In the genomic region with DNA sequence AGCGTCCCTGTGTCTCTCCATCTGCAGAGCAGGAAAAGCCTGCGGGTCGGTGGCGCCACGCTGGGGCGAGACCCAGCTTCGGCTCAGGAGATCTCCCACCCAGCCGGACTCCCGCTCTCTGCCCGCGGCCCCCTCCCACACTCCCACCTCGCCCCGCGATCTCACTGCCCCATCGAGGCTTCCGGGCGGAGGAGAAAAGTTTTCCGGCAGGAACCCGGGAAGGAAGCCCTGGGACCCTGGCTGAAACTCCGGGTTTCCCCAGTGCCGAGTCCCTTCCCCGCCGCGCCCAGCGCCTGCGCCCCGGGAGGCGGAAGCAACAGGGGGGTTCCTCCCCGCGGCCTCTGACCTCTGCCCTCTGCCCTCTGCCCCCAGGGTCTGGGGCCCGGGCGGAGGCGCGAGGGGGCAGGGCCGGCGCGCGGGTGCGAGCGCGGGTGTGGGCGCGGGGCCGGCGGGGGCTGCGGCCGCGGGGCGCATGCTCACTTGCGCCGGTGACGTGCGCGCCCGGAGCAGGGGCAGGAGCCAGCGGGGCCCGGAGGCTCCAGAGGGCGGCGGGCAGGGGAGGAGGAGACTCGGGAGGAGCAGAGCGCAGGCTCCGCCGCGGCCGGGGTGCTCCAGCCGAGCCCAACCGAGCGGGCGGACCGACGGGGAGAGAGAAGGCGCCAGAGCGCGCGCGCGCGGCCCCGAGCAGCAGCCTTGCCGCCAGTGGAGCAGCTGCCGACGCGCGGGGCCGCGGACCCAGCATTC, we compare ENCODE assay signal across 1 cellular context.
TF ChIP-seq lines count a peak whose summit lies in the region.

A gene (plus strand): TSS at position 541 of the 744 bp plus-strand sequence. CDS start 379 bp downstream, outside the sequence.

TF ChIP-seq in HepG2, 621 proteins besides CTCF, POLR2A, EP300 and RAD21 (continued from another document and continues in another):
- TF ChIP-seq, protein P1, sequence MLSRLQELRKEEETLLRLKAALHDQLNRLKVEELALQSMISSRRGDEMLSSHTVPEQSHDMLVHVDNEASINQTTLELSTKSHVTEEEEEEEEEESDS (CRISPR knock-in tag; IDR thresholded peaks at IDR 0.05; ENCODE audit: borderline replicate concordance) = no peak
- no peak for TF ChIP-seq ZNF713 (CRISPR knock-in tag; IDR thresholded peaks at IDR 0.05)
- TF ChIP-seq, protein P2, sequence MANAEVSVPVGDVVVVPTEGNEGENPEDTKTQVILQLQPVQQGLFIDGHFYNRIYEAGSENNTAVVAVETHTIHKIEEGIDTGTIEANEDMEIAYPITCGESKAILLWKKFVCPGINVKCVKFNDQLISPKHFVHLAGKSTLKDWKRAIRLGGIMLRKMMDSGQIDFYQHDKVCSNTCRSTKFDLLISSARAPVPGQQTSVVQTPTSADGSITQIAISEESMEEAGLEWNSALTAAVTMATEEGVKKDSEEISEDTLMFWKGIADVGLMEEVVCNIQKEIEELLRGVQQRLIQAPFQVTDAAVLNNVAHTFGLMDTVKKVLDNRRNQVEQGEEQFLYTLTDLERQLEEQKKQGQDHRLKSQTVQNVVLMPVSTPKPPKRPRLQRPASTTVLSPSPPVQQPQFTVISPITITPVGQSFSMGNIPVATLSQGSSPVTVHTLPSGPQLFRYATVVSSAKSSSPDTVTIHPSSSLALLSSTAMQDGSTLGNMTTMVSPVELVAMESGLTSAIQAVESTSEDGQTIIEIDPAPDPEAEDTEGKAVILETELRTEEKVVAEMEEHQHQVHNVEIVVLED (CRISPR knock-in tag; IDR thresholded peaks at IDR 0.05; ENCODE audit: borderline replicate concordance) = peak; percentile 63; the same call in 1 of the 2 replicates
- TF ChIP-seq, protein P3, sequence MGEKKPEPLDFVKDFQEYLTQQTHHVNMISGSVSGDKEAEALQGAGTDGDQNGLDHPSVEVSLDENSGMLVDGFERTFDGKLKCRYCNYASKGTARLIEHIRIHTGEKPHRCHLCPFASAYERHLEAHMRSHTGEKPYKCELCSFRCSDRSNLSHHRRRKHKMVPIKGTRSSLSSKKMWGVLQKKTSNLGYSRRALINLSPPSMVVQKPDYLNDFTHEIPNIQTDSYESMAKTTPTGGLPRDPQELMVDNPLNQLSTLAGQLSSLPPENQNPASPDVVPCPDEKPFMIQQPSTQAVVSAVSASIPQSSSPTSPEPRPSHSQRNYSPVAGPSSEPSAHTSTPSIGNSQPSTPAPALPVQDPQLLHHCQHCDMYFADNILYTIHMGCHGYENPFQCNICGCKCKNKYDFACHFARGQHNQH (CRISPR knock-in tag; IDR thresholded peaks at IDR 0.05) = peak; percentile 3; the same call in 1 of the 2 replicates
- TF ChIP-seq, protein P4, sequence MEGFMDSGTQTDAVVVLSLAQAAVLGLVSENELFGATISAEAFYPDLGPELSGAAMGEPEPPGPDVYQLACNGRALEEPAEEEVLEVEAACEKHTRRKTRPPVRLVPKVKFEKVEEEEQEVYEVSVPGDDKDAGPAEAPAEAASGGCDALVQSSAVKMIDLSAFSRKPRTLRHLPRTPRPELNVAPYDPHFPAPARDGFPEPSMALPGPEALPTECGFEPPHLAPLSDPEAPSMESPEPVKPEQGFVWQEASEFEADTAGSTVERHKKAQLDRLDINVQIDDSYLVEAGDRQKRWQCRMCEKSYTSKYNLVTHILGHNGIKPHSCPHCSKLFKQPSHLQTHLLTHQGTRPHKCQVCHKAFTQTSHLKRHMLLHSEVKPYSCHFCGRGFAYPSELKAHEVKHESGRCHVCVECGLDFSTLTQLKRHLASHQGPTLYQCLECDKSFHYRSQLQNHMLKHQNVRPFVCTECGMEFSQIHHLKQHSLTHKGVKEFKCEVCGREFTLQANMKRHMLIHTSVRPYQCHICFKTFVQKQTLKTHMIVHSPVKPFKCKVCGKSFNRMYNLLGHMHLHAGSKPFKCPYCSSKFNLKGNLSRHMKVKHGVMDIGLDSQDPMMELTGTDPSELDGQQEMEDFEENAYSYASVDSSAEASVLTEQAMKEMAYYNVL (CRISPR knock-in tag; IDR thresholded peaks at IDR 0.05; ENCODE audit: borderline replicate concordance) = peak; percentile 31; the same call in 1 of the 2 replicates
- peak; percentile 67; the same call in 1 of the 2 replicates for TF ChIP-seq GATAD2A (CRISPR knock-in tag; IDR thresholded peaks at IDR 0.05)
- TF ChIP-seq ETV6 (CRISPR knock-in tag; conservative IDR thresholded peaks at IDR 0.05) = no peak
- no peak for TF ChIP-seq SRSF4 (IDR thresholded peaks at IDR 0.05; ENCODE audit: low read depth, low read length, poor library complexity, severe bottlenecking)
- TF ChIP-seq, protein P5, sequence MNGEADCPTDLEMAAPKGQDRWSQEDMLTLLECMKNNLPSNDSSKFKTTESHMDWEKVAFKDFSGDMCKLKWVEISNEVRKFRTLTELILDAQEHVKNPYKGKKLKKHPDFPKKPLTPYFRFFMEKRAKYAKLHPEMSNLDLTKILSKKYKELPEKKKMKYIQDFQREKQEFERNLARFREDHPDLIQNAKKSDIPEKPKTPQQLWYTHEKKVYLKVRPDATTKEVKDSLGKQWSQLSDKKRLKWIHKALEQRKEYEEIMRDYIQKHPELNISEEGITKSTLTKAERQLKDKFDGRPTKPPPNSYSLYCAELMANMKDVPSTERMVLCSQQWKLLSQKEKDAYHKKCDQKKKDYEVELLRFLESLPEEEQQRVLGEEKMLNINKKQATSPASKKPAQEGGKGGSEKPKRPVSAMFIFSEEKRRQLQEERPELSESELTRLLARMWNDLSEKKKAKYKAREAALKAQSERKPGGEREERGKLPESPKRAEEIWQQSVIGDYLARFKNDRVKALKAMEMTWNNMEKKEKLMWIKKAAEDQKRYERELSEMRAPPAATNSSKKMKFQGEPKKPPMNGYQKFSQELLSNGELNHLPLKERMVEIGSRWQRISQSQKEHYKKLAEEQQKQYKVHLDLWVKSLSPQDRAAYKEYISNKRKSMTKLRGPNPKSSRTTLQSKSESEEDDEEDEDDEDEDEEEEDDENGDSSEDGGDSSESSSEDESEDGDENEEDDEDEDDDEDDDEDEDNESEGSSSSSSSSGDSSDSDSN (CRISPR knock-in tag; IDR thresholded peaks at IDR 0.05) = peak; percentile 92
- TF ChIP-seq, protein P6, sequence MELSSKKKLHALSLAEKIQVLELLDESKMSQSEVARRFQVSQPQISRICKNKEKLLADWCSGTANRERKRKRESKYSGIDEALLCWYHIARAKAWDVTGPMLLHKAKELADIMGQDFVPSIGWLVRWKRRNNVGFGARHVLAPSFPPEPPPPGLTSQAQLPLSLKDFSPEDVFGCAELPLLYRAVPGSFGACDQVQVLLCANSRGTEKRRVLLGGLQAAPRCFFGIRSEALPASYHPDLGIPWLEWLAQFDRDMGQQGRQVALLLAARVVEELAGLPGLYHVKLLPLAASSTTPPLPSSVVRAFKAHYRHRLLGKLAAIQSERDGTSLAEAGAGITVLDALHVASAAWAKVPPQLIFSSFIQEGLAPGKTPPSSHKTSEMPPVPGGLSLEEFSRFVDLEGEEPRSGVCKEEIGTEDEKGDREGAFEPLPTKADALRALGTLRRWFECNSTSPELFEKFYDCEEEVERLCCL (CRISPR knock-in tag; IDR thresholded peaks at IDR 0.05; ENCODE audit: borderline replicate concordance) = no peak
- no peak for TF ChIP-seq PHB2 (IDR thresholded peaks at IDR 0.05; ENCODE audit: partially characterized antibody)
- no peak for TF ChIP-seq SOX6 (IDR thresholded peaks at IDR 0.05)
- no peak; the same call in 1 of the 2 replicates for TF ChIP-seq SOX6 (CRISPR knock-in tag; IDR thresholded peaks at IDR 0.05)
- 0 out of 2 replicates have a peak, but pooled peaks have one; percentile 52 for TF ChIP-seq BRD4 (CRISPR knock-in tag; IDR thresholded peaks at IDR 0.05)
- 0 out of 2 replicates have a peak, but pooled peaks have one; percentile 35 for TF ChIP-seq FOXK1 (CRISPR knock-in tag; IDR thresholded peaks at IDR 0.05; ENCODE audit: borderline replicate concordance, low read depth)
- no peak for TF ChIP-seq MXD4 (CRISPR knock-in tag; IDR thresholded peaks at IDR 0.05)
- peak; percentile 53; the same call in 1 of the 2 replicates for TF ChIP-seq SAP130 (CRISPR knock-in tag; IDR thresholded peaks at IDR 0.05; ENCODE audit: low read depth)
- 0 out of 2 replicates have a peak, but pooled peaks have one; percentile 21 for TF ChIP-seq ZNF354B (CRISPR knock-in tag; IDR thresholded peaks at IDR 0.05)
- peak; percentile 44; the same call in 1 of the 2 replicates for TF ChIP-seq NCOR1 (IDR thresholded peaks at IDR 0.05; ENCODE audit: borderline replicate concordance, low read length)
- no peak for TF ChIP-seq ELF4 (CRISPR knock-in tag; IDR thresholded peaks at IDR 0.05; ENCODE audit: borderline replicate concordance)
- TF ChIP-seq, protein P7, sequence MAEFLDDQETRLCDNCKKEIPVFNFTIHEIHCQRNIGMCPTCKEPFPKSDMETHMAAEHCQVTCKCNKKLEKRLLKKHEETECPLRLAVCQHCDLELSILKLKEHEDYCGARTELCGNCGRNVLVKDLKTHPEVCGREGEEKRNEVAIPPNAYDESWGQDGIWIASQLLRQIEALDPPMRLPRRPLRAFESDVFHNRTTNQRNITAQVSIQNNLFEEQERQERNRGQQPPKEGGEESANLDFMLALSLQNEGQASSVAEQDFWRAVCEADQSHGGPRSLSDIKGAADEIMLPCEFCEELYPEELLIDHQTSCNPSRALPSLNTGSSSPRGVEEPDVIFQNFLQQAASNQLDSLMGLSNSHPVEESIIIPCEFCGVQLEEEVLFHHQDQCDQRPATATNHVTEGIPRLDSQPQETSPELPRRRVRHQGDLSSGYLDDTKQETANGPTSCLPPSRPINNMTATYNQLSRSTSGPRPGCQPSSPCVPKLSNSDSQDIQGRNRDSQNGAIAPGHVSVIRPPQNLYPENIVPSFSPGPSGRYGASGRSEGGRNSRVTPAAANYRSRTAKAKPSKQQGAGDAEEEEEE (CRISPR knock-in tag; IDR thresholded peaks at IDR 0.05; ENCODE audit: borderline replicate concordance) = no peak
- TF ChIP-seq CREM (IDR thresholded peaks at IDR 0.05) = no peak
- no peak for TF ChIP-seq CREM (CRISPR knock-in tag; IDR thresholded peaks at IDR 0.05)
- TF ChIP-seq CHD2 (IDR thresholded peaks at IDR 0.05; ENCODE audit: low read depth, low read length) = peak; percentile 54; the same call in 1 of the 2 replicates
- TF ChIP-seq GZF1 (CRISPR knock-in tag; IDR thresholded peaks at IDR 0.05) = 0 out of 2 replicates have a peak, but pooled peaks have one; percentile 61
- TF ChIP-seq ZNF367 (CRISPR knock-in tag; IDR thresholded peaks at IDR 0.05; ENCODE audit: borderline replicate concordance) = no peak
- TF ChIP-seq HNRNPUL1 (IDR thresholded peaks at IDR 0.05; ENCODE audit: low read depth, low read length) = no peak
- peak; percentile 93; the same call in 1 of the 2 replicates for TF ChIP-seq ZNF441 (CRISPR knock-in tag; IDR thresholded peaks at IDR 0.05; ENCODE audit: borderline replicate concordance)
- peak; percentile 73; the same call in 1 of the 2 replicates for TF ChIP-seq ZNF678 (CRISPR knock-in tag; IDR thresholded peaks at IDR 0.05)
- TF ChIP-seq, protein P8, sequence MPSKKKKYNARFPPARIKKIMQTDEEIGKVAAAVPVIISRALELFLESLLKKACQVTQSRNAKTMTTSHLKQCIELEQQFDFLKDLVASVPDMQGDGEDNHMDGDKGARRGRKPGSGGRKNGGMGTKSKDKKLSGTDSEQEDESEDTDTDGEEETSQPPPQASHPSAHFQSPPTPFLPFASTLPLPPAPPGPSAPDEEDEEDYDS (CRISPR knock-in tag; IDR thresholded peaks at IDR 0.05) = no peak
- TF ChIP-seq, protein P9, sequence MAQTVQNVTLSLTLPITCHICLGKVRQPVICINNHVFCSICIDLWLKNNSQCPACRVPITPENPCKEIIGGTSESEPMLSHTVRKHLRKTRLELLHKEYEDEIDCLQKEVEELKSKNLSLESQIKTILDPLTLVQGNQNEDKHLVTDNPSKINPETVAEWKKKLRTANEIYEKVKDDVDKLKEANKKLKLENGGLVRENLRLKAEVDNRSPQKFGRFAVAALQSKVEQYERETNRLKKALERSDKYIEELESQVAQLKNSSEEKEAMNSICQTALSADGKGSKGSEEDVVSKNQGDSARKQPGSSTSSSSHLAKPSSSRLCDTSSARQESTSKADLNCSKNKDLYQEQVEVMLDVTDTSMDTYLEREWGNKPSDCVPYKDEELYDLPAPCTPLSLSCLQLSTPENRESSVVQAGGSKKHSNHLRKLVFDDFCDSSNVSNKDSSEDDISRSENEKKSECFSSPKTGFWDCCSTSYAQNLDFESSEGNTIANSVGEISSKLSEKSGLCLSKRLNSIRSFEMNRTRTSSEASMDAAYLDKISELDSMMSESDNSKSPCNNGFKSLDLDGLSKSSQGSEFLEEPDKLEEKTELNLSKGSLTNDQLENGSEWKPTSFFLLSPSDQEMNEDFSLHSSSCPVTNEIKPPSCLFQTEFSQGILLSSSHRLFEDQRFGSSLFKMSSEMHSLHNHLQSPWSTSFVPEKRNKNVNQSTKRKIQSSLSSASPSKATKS (CRISPR knock-in tag; IDR thresholded peaks at IDR 0.05) = no peak
- no peak for TF ChIP-seq ZNF496 (CRISPR knock-in tag; IDR thresholded peaks at IDR 0.05; ENCODE audit: insufficient replicate concordance)
- TF ChIP-seq, protein P10, sequence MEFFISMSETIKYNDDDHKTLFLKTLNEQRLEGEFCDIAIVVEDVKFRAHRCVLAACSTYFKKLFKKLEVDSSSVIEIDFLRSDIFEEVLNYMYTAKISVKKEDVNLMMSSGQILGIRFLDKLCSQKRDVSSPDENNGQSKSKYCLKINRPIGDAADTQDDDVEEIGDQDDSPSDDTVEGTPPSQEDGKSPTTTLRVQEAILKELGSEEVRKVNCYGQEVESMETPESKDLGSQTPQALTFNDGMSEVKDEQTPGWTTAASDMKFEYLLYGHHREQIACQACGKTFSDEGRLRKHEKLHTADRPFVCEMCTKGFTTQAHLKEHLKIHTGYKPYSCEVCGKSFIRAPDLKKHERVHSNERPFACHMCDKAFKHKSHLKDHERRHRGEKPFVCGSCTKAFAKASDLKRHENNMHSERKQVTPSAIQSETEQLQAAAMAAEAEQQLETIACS (CRISPR knock-in tag; IDR thresholded peaks at IDR 0.05) = peak; percentile 92
- TF ChIP-seq ZNF780A (CRISPR knock-in tag; IDR thresholded peaks at IDR 0.05) = peak; percentile 11; the same call in 1 of the 2 replicates
- no peak for TF ChIP-seq SP1 (IDR thresholded peaks at IDR 0.05)
- 0 out of 2 replicates have a peak, but pooled peaks have one; percentile 19 for TF ChIP-seq SP1 (CRISPR knock-in tag; IDR thresholded peaks at IDR 0.05)
